11 cellular contexts compared by ENCODE assay signal in genomic region chr20:53598140-53599038, GRCh38. TPM values are rescaled to one million over a fixed set of nuclear protein-coding genes. Genes with fewer than 3 reads are reported as not detected.
A peak's percentile ranks its signal among the peaks of the same experiment; 100 is the strongest.
DNase-seq lines count a peak whose midpoint lies in the region; ATAC-seq, FAIRE-seq and TF ChIP-seq lines count a peak whose summit lies in the region.
"Had no signal": no experiment of that assay in that cellular context is flagged by ENCODE, and none has a peak within 500 bp of the region (broad histone marks: within the 10 kb centered on the region; RNA-seq: fewer than 3 reads in every experiment).

No MANE protein-coding gene starts in this region.

- ATAC-seq in T-cell (replicated peaks in 1 of 4) = no peak
- no peak for ATAC-seq in HG03097 (IDR thresholded peaks at IDR 0.05; ENCODE audit: low FRiP score, unreplicated experiment)

- H3K27ac ChIP-seq in H1 (ENCODE audit: low read depth, low read length) (no peak overlapping the region), stomach (peak overlapping the region in 2 of 5 donors; percentile 13 to 100)

- H3K23ac ChIP-seq in H1 (ENCODE audit: insufficient read length) = no peak overlapping the region

- H3K27me3 Mint-ChIP-seq in activated CD4-positive, alpha-beta T cell treated with anti-CD3 and anti-CD28 coated beads, Interleukin-2, amount 10 ng/mL, durations not matched to agents 7 days and 5 days = no peaks in the 10 kb centered on the region
- no peaks in the 10 kb centered on the region for H3K27me3 Mint-ChIP-seq in T-cell

- H3K36me3 Mint-ChIP-seq in activated CD4-positive, alpha-beta T cell treated with anti-CD3 and anti-CD28 coated beads, Interleukin-2, amount 10 ng/mL, durations not matched to agents 7 days and 5 days (ENCODE audit: low read depth) = peaks cover 47% of the 10 kb centered on the region
- H3K36me3 Mint-ChIP-seq in T-cell = peaks cover 16% of the 10 kb centered on the region

- H4K5ac ChIP-seq in H1 (ENCODE audit: insufficient read length, low read depth, low read length) = no peak overlapping the region

- WGBS in H1 (ENCODE audit: extremely low coverage in 1 of 2, insufficient coverage in 1 of 2, insufficient read length in 1 of 2, insufficient replicate concordance in 2 of 2, low coverage in 1 of 2, low lambda C conversion rate in 2 of 2, missing lambda C conversion rate in 1 of 2), 2 experiments = 92% methylated on average over 9 of the region's 9 CpGs; no CpG with 5 or more reads in 1 of the 2 experiments
- 80 to 86% (median 83%) methylated on average over 9 of the region's 9 CpGs for WGBS in stomach, 5 donors

- H3K23me2 ChIP-seq in H1 (ENCODE audit: low read depth, low read length) = no peaks in the 10 kb centered on the region

- TF ChIP-seq CTCF in H1 (IDR thresholded peaks at IDR 0.05; ENCODE audit: control extremely low read depth in 1 of 3, insufficient read depth in 1 of 3, low read depth in 1 of 3, low read length in 3 of 3) (no peak), stomach (IDR thresholded peaks at IDR 0.05) (no peak)

- H2BK15ac ChIP-seq in H1 (ENCODE audit: low read length) = peak overlapping the region; percentile 95; the same call in 1 of the 2 replicates

- no peak overlapping the region for H4K91ac ChIP-seq in H1 (replicated peaks; ENCODE audit: insufficient read length, low read length)

- CTCF ChIA-PET in activated CD4-positive, alpha-beta T cell treated with anti-CD3 and anti-CD28 coated beads, Interleukin-2, amount 10 ng/mL, durations not matched to agents 7 days and 5 days (lab: Charles Lee) = interaction anchor here (0.7 to 2.5 kb wide), 5 partner anchors 10 to 318 kb away, joined by 3 to 7 read pairs (median 4); no protein-coding TSS in a partner anchor
- CTCF ChIA-PET in T-cell (lab: Charles Lee) (no interaction called here), H1 (lab: Charles Lee; ENCODE audit: partially characterized antibody) (interaction anchor here (0.6 to 1.5 kb wide), 3 partner anchors 24 to 317 kb away, joined by 3 to 4 read pairs (median 3); no protein-coding TSS in a partner anchor)

- H3K4me1 Mint-ChIP-seq in activated CD4-positive, alpha-beta T cell treated with anti-CD3 and anti-CD28 coated beads, Interleukin-2, amount 10 ng/mL, durations not matched to agents 7 days and 5 days = peaks cover 64% of the 10 kb centered on the region
- peaks cover 64 to 69% (median 68%) of the 10 kb centered on the region in 3 donors for H3K4me1 Mint-ChIP-seq in T-cell

- H4K20me1 ChIP-seq in H1 (replicated peaks in 1 of 2; ENCODE audit: control insufficient read depth in 1 of 2, insufficient read depth in 2 of 2, low read length in 2 of 2) = no peaks in the 10 kb centered on the region

- no peak for TF ChIP-seq EP300 in H1 (IDR thresholded peaks at IDR 0.05; ENCODE audit: borderline replicate concordance in 1 of 2, low read depth in 2 of 2, low read length in 2 of 2)
- no peak for TF ChIP-seq EP300 in stomach (IDR thresholded peaks at IDR 0.05)

- H3K79me1 ChIP-seq in H1 (ENCODE audit: low read depth, low read length) = no peaks in the 10 kb centered on the region

- no peaks in the 10 kb centered on the region for H3K27me3 ChIP-seq in H1 (replicated peaks in 1 of 4; ENCODE audit: control insufficient read depth in 3 of 4, extremely low read depth in 1 of 4, insufficient read depth in 3 of 4, low read length in 3 of 4)
- H3K27me3 ChIP-seq in stomach = no peaks in the 10 kb centered on the region

- no peak for FAIRE-seq in H1 (lab: Jason Lieb, UNC)
- FAIRE-seq: islet of Langerhans had no signal

- TF ChIP-seq RAD21 in H1 (IDR thresholded peaks at IDR 0.05 in 1 of 2, conservative IDR thresholded peaks at IDR 0.05 in 1 of 2; ENCODE audit: low read depth in 2 of 2, low read length in 2 of 2) = no peak

- H3K4me3 Mint-ChIP-seq in activated CD4-positive, alpha-beta T cell treated with anti-CD3 and anti-CD28 coated beads, Interleukin-2, amount 10 ng/mL, durations not matched to agents 7 days and 5 days = peak overlapping the region; percentile 26
- peak overlapping the region in 2 of 3 donors; percentile 24 to 31 for H3K4me3 Mint-ChIP-seq in T-cell

- TF ChIP-seq POLR2A in H1 (IDR thresholded peaks at IDR 0.05; ENCODE audit: control extremely low read depth in 1 of 2, low read depth in 2 of 2, low read length in 2 of 2) (no peak), stomach (IDR thresholded peaks at IDR 0.05) (no peak)

- H3K14ac ChIP-seq in H1 (ENCODE audit: insufficient read length) = no peak overlapping the region

- no peak overlapping the region for H3K56ac ChIP-seq in H1 (replicated peaks; ENCODE audit: insufficient read length, low read depth, low read length)

- H3K9me3 ChIP-seq in H1 (ENCODE audit: insufficient read depth in 2 of 2, low read depth in 1 of 2, low read length in 1 of 2) = no peaks in the 10 kb centered on the region
- H3K9me3 ChIP-seq in stomach = no peaks in the 10 kb centered on the region

- intact Hi-C loops in stomach (cut with DNase I; ENCODE audit: low total_unique reads) = no loop called here

- no peaks in the 10 kb centered on the region for H3K36me3 ChIP-seq in H1 (ENCODE audit: control insufficient read depth in 2 of 4, insufficient read depth in 4 of 4, low read length in 3 of 4)
- no peaks in the 10 kb centered on the region for H3K36me3 ChIP-seq in stomach

- no peak overlapping the region for H2AFZ ChIP-seq in H1 (ENCODE audit: low read length)

- POLR2A ChIA-PET in activated CD4-positive, alpha-beta T cell treated with anti-CD3 and anti-CD28 coated beads, Interleukin-2, amount 10 ng/mL, durations not matched to agents 7 days and 5 days (lab: Charles Lee) = no interaction called here
- POLR2A ChIA-PET in T-cell (lab: Charles Lee) (no interaction called here), H1 (lab: Charles Lee; ENCODE audit: partially characterized antibody) (interaction anchor here (1.3 kb wide), 1 partner anchor 140 kb away, joined by 3 read pairs; no protein-coding TSS in a partner anchor)

- H4K8ac ChIP-seq in H1 (ENCODE audit: extremely low read depth, insufficient read depth, low read length) = no peak overlapping the region

- H3K9me3 Mint-ChIP-seq in activated CD4-positive, alpha-beta T cell treated with anti-CD3 and anti-CD28 coated beads, Interleukin-2, amount 10 ng/mL, durations not matched to agents 7 days and 5 days = no peaks in the 10 kb centered on the region
- no peaks in the 10 kb centered on the region for H3K9me3 Mint-ChIP-seq in T-cell

- H3K4me3 ChIP-seq in H1 (ENCODE audit: extremely low read depth in 1 of 4, insufficient read depth in 2 of 4, low read depth in 3 of 4, low read length in 4 of 4) (no peak overlapping the region), stomach (no peak overlapping the region)

- H3K79me2 ChIP-seq in H1 (ENCODE audit: control insufficient read depth in 1 of 2, insufficient read depth in 2 of 2, low read length in 2 of 2) = no peaks in the 10 kb centered on the region

- H3K4me2 ChIP-seq in H1 (ENCODE audit: insufficient read depth in 1 of 2, low read depth in 2 of 2, low read length in 2 of 2) = no peak overlapping the region

- H3K4ac ChIP-seq in H1 (replicated peaks; ENCODE audit: insufficient read length, low read depth, low read length) = no peak overlapping the region

- no peak overlapping the region for H3K9ac ChIP-seq in H1 (replicated peaks in 1 of 4; ENCODE audit: extremely low read depth in 1 of 4, low read depth in 3 of 4, low read length in 3 of 4)

- H2BK20ac ChIP-seq in H1 (ENCODE audit: low read length) = peak overlapping the region; percentile 90; the same call in 1 of the 2 replicates

- no peak overlapping the region for H2BK120ac ChIP-seq in H1 (replicated peaks; ENCODE audit: low read depth, low read length)

- H3K27ac Mint-ChIP-seq in activated CD4-positive, alpha-beta T cell treated with anti-CD3 and anti-CD28 coated beads, Interleukin-2, amount 10 ng/mL, durations not matched to agents 7 days and 5 days = peak overlapping the region; percentile 81
- H3K27ac Mint-ChIP-seq in T-cell = peak overlapping the region; percentile 93 to 94

- H3K4me1 ChIP-seq in H1 (replicated peaks in 1 of 4; ENCODE audit: control insufficient read depth in 3 of 4, insufficient read depth in 4 of 4, low read length in 3 of 4) (peaks cover 3 to 19% (median 10%) of the 10 kb centered on the region in 4 experiments), stomach (peaks cover 0 to 42% (median 19%) of the 10 kb centered on the region in 4 donors)

- H2AK5ac ChIP-seq in H1 (ENCODE audit: low read depth, low read length) = peak overlapping the region; percentile 84; the same call in 1 of the 2 replicates

- H2BK12ac ChIP-seq in H1 (ENCODE audit: low read depth, low read length) = peak overlapping the region; percentile 77

- H3K18ac ChIP-seq in H1 (ENCODE audit: extremely low read depth, low read length) = no peak overlapping the region; the same call in 1 of the 2 replicates

- DNase-seq in activated CD4-positive, alpha-beta T cell treated with anti-CD3 and anti-CD28 coated beads, Interleukin-2, amount 10 ng/mL, durations not matched to agents 7 days and 5 days = no peak
- no peak for DNase-seq in activated CD4-positive, alpha-beta T cell treated with anti-CD3 and anti-CD28 coated beads, Interleukin-2, amount 50 U/mL, for 48 hours
- DNase-seq in T-cell (no peak), H1 (ENCODE audit: low read depth in 1 of 2, low spot score in 2 of 2) (peak in 1 of 2 experiments; percentile 40), stomach (peak; percentile 22), NCI-H2196 (lab: John Stamatoyannopoulos, UW; ENCODE audit: unreplicated experiment) (no peak), cerebellum (ENCODE audit: low spot score) (no peak)
- DNase-seq: anterior cingulate cortex, retina had no signal

- peak overlapping the region; percentile 84 for H2BK5ac ChIP-seq in H1 (ENCODE audit: low read depth, low read length)

TF ChIP-seq in H1, 55 proteins besides CTCF, POLR2A, EP300 and RAD21 (continues in another document):
- TF ChIP-seq NRF1 (IDR thresholded peaks at IDR 0.05; ENCODE audit: low read depth, low read length) = no peak
- no peak for TF ChIP-seq EZH2 (IDR thresholded peaks at IDR 0.05; ENCODE audit: low read depth, low read length, severe bottlenecking)
- TF ChIP-seq CHD2 (IDR thresholded peaks at IDR 0.05; ENCODE audit: low read length) = no peak
- TF ChIP-seq KDM1A (IDR thresholded peaks at IDR 0.05; ENCODE audit: borderline replicate concordance, low read length) = no peak

RNA-seq across cellular contexts. Expression of gene ZNF217, which starts 4.8 kb away (rescaled TPM):
- 10 to 100 TPM; 97.5 to 99.7 TPM for total RNA-seq in activated CD4-positive, alpha-beta T cell treated with anti-CD3 and anti-CD28 coated beads, Interleukin-2, amount 10 ng/mL, durations not matched to agents 7 days and 5 days
- 10 to 100 TPM; 57.6 to 92.4 (median 87.5) TPM for total RNA-seq in T-cell
- total RNA-seq in H1 (2021; fragmentation: NEBNext Ultra II Directional; extraction: Animal tissue kit (Norgen Biotek cat#: 25700)) = 87.9 and 89.8 TPM in 2 replicates
- 14.3 and 15.3 TPM in 2 replicates for polyA plus RNA-seq in H1 (2011; rRNA removed)
- polyA plus RNA-seq in H1 (2011; cell fraction: cytosol; rRNA removed) = 20.7 TPM
- polyA plus RNA-seq in H1 (2011; cell fraction: nucleus; rRNA removed) = 26.5 TPM
- polyA plus RNA-seq in H1 (2012, experiment 1 of 2) = 30.3 to 46.0 TPM (median 35.4 TPM) in 4 replicates
- 3.0 TPM for polyA plus RNA-seq in H1 (2012, experiment 2 of 2)
- polyA plus RNA-seq in H1 (2013, experiment 1 of 2) = 30.9 TPM
- 30.1 TPM for polyA plus RNA-seq in H1 (2013, experiment 2 of 2)
- polyA minus RNA-seq in H1 (2011; rRNA and poly(A)+ RNA removed) = 73.4 and 80.4 TPM in 2 replicates
- polyA minus RNA-seq in H1 (2011; cell fraction: cytosol; rRNA and poly(A)+ RNA removed) = 52.0 TPM
- 43.5 TPM for polyA minus RNA-seq in H1 (2011; cell fraction: nucleus; rRNA and poly(A)+ RNA removed)
- 10 to 100 TPM; 24.3 to 40.2 (median 31.7) TPM for total RNA-seq in stomach
- polyA plus RNA-seq in stomach = 1 to 10 TPM; 6.3 to 9.6 (median 7.1) TPM
- 11.7 TPM for total RNA-seq in cerebellum

Comparison
In these comparisons a context has a peak if more than half of its experiments do, and no peak if none do; other contexts are left out.
1. CTCF ChIA-PET loops: an anchor here in activated CD4-positive, alpha-beta T cell treated with anti-CD3 and anti-CD28 coated beads, Interleukin-2, amount 10 ng/mL, durations not matched to agents 7 days and 5 days (0.7 to 2.5 kb wide) and H1 (0.6 to 1.5 kb wide); none called in T-cell.